Comparison of ENCODE assay signal across 25 cellular contexts in genomic region chr4:44859477-44859876, GRCh38.
"Had no signal": no experiment of that assay in that cellular context is flagged by ENCODE, and none has a peak within 500 bp of the region (broad histone marks: within the 10 kb centered on the region; RNA-seq: fewer than 3 reads in every experiment).

No MANE protein-coding gene starts in this region.

- H3K27ac ChIP-seq: lower lobe of right lung, neutrophil, parathyroid adenoma, psoas muscle, skin epidermis, spleen, tibial nerve, uterus had no signal

- H3K36me3 ChIP-seq: heart right ventricle, lower lobe of right lung, neutrophil, spleen, tibial nerve, uterus had no signal

- H3K9ac ChIP-seq: parathyroid adenoma had no signal

- DNase-seq: heart right ventricle; hippocampal formation; kidney glomerular epithelial cell; left cardiac atrium; lower lobe of right lung; mammary epithelial cell; naive thymus-derived CD8-positive, alpha-beta T cell; occipital lobe; psoas muscle; spleen; stimulated activated CD4-positive, alpha-beta T cell treated with anti-CD3 and anti-CD28 coated beads, Interleukin-4, amount 100 ng/mL, for 24 hours; stimulated activated naive CD4-positive, alpha-beta T cell treated with Interleukin-2 at 50 U/mL for 16 hours; stimulated activated naive CD8-positive, alpha-beta T cell treated with anti-CD3 and anti-CD28 coated beads, Interleukin-15, amount 100 ng/mL, for 72 hours; substantia nigra; uterus had no signal

- H3K27me3 ChIP-seq: heart right ventricle, neutrophil, spleen, tibial nerve, uterus had no signal

- H2AFZ ChIP-seq: parathyroid adenoma had no signal

- H3K79me2 ChIP-seq: parathyroid adenoma had no signal

- H3K27ac Mint-ChIP-seq: naive thymus-derived CD8-positive, alpha-beta T cell; nephron; stimulated activated effector memory CD8-positive, alpha-beta T cell treated with anti-CD3 and anti-CD28 coated beads, Interleukin-12 subunit alpha, Interleukin-12 subunit beta, amount 100 ng/mL, for 72 hours; stimulated activated naive CD8-positive, alpha-beta T cell treated with anti-CD3 and anti-CD28 coated beads, Interleukin-15, amount 100 ng/mL, for 72 hours; type B pancreatic cell had no signal

- ATAC-seq: left cardiac atrium; left lobe of liver; lower lobe of right lung; naive thymus-derived CD8-positive, alpha-beta T cell; psoas muscle; sciatic nerve; stimulated activated effector memory CD8-positive, alpha-beta T cell treated with anti-CD3 and anti-CD28 coated beads, Interleukin-12 subunit alpha, Interleukin-12 subunit beta, amount 100 ng/mL, for 72 hours; stimulated activated naive CD8-positive, alpha-beta T cell treated with anti-CD3 and anti-CD28 coated beads, Interleukin-15, amount 100 ng/mL, for 72 hours had no signal

- H3K9me3 Mint-ChIP-seq: nephron; stimulated activated effector memory CD8-positive, alpha-beta T cell treated with anti-CD3 and anti-CD28 coated beads, Interleukin-12 subunit alpha, Interleukin-12 subunit beta, amount 100 ng/mL, for 72 hours; stimulated activated naive CD8-positive, alpha-beta T cell treated with anti-CD3 and anti-CD28 coated beads, Interleukin-15, amount 100 ng/mL, for 72 hours; type B pancreatic cell had no signal

- H3K4me1 ChIP-seq: lower lobe of right lung, parathyroid adenoma, psoas muscle, spleen, tibial nerve, uterus had no signal

- H3K4me3 ChIP-seq: heart right ventricle, lower lobe of right lung, psoas muscle, skin epidermis, spleen, tibial nerve, uterus had no signal

- H3K36me3 Mint-ChIP-seq: naive thymus-derived CD8-positive, alpha-beta T cell; stimulated activated effector memory CD8-positive, alpha-beta T cell treated with anti-CD3 and anti-CD28 coated beads, Interleukin-12 subunit alpha, Interleukin-12 subunit beta, amount 100 ng/mL, for 72 hours; type B pancreatic cell had no signal

- H3K27me3 Mint-ChIP-seq: stimulated activated naive CD8-positive, alpha-beta T cell treated with anti-CD3 and anti-CD28 coated beads, Interleukin-15, amount 100 ng/mL, for 72 hours had no signal

- H3K4me1 Mint-ChIP-seq: naive thymus-derived CD8-positive, alpha-beta T cell; nephron; stimulated activated effector memory CD8-positive, alpha-beta T cell treated with anti-CD3 and anti-CD28 coated beads, Interleukin-12 subunit alpha, Interleukin-12 subunit beta, amount 100 ng/mL, for 72 hours; stimulated activated naive CD8-positive, alpha-beta T cell treated with anti-CD3 and anti-CD28 coated beads, Interleukin-15, amount 100 ng/mL, for 72 hours had no signal

- H3K4me3 Mint-ChIP-seq: naive thymus-derived CD8-positive, alpha-beta T cell; nephron; neural crest cell; stimulated activated effector memory CD8-positive, alpha-beta T cell treated with anti-CD3 and anti-CD28 coated beads, Interleukin-12 subunit alpha, Interleukin-12 subunit beta, amount 100 ng/mL, for 72 hours; stimulated activated naive CD8-positive, alpha-beta T cell treated with anti-CD3 and anti-CD28 coated beads, Interleukin-15, amount 100 ng/mL, for 72 hours; type B pancreatic cell had no signal

- H3K9me3 ChIP-seq: lower lobe of right lung, neutrophil, psoas muscle, tibial nerve, uterus had no signal
